Comparison of ENCODE assay signal across 16 cellular contexts in the genomic region with DNA sequence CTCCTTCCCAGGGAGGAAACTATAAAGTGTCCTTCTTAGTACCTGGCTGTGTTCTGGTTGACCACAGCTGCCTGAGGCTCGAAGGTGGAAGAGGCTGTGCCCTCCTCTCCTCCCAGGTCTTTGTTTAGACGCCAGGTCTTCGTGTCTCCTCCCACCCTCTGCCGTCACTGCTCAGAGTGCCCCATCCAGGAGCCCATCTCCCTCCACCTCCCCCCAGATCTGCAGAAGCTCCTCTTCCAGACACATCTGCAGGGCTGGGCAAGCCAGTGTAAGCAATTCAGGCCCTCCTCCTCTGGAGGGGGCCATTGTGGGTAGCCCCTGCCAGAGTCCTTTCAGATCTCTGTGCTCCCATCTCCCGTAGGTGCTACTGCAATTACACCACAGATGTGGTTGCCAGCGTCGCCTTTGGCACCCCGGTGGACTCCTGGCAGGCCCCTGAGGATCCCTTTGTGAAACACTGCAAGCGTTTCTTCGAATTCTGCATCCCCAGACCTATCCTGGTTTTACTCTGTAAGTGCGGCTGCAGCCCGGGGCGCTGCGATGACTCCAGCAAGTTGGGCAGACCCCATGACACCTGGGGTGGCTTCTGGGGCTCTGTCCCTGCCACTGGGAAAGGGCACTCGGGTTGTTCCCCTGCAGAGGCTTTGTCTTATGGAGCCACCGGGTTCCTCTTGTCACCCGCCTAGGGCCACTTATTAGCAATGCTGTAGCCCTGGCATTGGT.
DNase-seq lines count a peak whose midpoint lies in the region; ATAC-seq and TF ChIP-seq lines count a peak whose summit lies in the region.
"Had no signal": no experiment of that assay in that cellular context is flagged by ENCODE, and none has a peak within 500 bp of the region (broad histone marks: within the 10 kb centered on the region; RNA-seq: fewer than 3 reads in every experiment).

No MANE protein-coding gene starts in this region.

- peak overlapping the region; percentile 35 for H3K27ac ChIP-seq in VCaP
- H3K27ac ChIP-seq: 22Rv1, HL-60 had no signal

- TF ChIP-seq CTCF in VCaP (conservative IDR thresholded peaks at IDR 0.05), result no peak

- DNase-seq in NCI-H2227 (lab: John Stamatoyannopoulos, UW; ENCODE audit: unreplicated experiment) (peak; percentile 24), NCI-H2227 treated with DMSO at 0.1 percent for 48 hours (lab: John Stamatoyannopoulos, UW) (no peak), left kidney (ENCODE audit: low read depth, low spot score) (peak; percentile 65), NCI-H2029 (lab: John Stamatoyannopoulos, UW) (no peak), CD1c-positive myeloid dendritic cell (ENCODE audit: extremely low spot score) (no peak), amniotic stem cell (lab: John Stamatoyannopoulos, UW) (no peak)
- DNase-seq: Calu3; CD4-positive, alpha-beta T cell; DMS 273 treated with DMSO at 0.1 percent for 48 hours; KBM-7 had no signal

- no peak for ATAC-seq in HG03520 (IDR thresholded peaks at IDR 0.05; ENCODE audit: unreplicated experiment)
- ATAC-seq: GM12878, HCT116 had no signal

Comparison
In these comparisons a context has a peak if more than half of its experiments do, and no peak if none do; other contexts are left out.
1. DNase-seq: peak in NCI-H2227 (single experiment) and left kidney (single experiment); none in NCI-H2227 treated with DMSO at 0.1 percent for 48 hours (single experiment), NCI-H2029 (single experiment), CD1c-positive myeloid dendritic cell (single experiment) and amniotic stem cell (single experiment).